ENCODE assay signal across 2 cellular contexts in the genomic region with DNA sequence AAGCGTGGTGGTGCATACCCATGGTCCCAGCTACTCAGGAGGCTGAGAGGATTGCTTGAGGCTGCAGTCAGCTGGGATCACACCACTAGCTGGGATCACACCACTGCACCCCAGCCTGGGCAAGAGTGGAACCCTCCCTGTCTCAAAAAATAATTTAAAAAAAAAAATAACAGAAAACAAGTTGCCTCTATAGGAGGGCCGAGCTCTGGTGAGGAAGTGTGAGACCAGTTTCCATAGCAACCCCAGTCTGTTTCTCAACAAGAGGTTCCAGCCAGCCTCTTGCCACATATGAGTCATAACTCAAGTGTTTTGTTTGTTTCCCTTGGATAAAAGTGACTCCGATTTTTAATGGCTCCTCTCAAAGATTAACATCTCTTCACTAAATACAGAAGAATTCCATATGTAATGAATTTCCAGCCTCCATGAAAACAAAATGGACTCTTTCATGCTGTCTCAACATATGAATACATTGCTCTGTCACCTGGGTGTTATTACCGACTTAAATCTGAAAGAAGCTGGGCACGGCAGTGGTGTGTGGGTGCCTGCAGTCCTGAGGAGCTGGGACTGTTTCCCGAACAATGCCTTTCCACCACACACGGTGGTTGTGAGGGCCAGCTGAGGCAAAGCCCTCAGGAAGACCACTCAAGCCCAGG.
TF ChIP-seq lines count a peak whose summit lies in the region.

No MANE protein-coding gene starts in this region.

TF ChIP-seq in GM23338, 12 proteins besides CTCF, POLR2A, EP300 and RAD21 (continued from another document):
- TF ChIP-seq, protein P1, sequence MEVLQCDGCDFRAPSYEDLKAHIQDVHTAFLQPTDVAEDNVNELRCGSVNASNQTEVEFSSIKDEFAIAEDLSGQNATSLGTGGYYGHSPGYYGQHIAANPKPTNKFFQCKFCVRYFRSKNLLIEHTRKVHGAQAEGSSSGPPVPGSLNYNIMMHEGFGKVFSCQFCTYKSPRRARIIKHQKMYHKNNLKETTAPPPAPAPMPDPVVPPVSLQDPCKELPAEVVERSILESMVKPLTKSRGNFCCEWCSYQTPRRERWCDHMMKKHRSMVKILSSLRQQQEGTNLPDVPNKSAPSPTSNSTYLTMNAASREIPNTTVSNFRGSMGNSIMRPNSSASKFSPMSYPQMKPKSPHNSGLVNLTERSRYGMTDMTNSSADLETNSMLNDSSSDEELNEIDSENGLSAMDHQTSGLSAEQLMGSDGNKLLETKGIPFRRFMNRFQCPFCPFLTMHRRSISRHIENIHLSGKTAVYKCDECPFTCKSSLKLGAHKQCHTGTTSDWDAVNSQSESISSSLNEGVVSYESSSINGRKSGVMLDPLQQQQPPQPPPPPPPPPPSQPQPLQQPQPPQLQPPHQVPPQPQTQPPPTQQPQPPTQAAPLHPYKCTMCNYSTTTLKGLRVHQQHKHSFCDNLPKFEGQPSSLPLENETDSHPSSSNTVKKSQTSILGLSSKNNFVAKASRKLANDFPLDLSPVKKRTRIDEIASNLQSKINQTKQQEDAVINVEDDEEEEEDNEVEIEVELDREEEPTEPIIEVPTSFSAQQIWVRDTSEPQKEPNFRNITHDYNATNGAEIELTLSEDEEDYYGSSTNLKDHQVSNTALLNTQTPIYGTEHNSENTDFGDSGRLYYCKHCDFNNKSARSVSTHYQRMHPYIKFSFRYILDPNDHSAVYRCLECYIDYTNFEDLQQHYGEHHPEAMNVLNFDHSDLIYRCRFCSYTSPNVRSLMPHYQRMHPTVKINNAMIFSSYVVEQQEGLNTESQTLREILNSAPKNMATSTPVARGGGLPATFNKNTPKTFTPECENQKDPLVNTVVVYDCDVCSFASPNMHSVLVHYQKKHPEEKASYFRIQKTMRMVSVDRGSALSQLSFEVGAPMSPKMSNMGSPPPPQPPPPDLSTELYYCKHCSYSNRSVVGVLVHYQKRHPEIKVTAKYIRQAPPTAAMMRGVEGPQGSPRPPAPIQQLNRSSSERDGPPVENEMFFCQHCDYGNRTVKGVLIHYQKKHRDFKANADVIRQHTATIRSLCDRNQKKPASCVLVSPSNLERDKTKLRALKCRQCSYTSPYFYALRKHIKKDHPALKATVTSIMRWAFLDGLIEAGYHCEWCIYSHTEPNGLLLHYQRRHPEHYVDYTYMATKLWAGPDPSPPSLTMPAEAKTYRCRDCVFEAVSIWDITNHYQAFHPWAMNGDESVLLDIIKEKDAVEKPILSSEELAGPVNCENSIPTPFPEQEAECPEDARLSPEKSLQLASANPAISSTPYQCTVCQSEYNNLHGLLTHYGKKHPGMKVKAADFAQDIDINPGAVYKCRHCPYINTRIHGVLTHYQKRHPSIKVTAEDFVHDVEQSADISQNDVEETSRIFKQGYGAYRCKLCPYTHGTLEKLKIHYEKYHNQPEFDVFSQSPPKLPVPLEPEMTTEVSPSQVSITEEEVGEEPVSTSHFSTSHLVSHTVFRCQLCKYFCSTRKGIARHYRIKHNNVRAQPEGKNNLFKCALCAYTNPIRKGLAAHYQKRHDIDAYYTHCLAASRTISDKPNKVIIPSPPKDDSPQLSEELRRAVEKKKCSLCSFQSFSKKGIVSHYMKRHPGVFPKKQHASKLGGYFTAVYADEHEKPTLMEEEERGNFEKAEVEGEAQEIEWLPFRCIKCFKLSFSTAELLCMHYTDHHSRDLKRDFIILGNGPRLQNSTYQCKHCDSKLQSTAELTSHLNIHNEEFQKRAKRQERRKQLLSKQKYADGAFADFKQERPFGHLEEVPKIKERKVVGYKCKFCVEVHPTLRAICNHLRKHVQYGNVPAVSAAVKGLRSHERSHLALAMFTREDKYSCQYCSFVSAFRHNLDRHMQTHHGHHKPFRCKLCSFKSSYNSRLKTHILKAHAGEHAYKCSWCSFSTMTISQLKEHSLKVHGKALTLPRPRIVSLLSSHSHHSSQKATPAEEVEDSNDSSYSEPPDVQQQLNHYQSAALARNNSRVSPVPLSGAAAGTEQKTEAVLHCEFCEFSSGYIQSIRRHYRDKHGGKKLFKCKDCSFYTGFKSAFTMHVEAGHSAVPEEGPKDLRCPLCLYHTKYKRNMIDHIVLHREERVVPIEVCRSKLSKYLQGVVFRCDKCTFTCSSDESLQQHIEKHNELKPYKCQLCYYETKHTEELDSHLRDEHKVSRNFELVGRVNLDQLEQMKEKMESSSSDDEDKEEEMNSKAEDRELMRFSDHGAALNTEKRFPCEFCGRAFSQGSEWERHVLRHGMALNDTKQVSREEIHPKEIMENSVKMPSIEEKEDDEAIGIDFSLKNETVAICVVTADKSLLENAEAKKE (CRISPR knock-in tag; IDR thresholded peaks at IDR 0.05), result no peak
- TF ChIP-seq REST (IDR thresholded peaks at IDR 0.05; ENCODE audit: unreplicated experiment) (no peak), STAT1 (IDR thresholded peaks at IDR 0.05; ENCODE audit: unreplicated experiment) (no peak), NANOG (IDR thresholded peaks at IDR 0.05; ENCODE audit: borderline replicate concordance) (no peak), ZNF114 (CRISPR knock-in tag; IDR thresholded peaks at IDR 0.05) (no peak), EZH2 (IDR thresholded peaks at IDR 0.05; ENCODE audit: low read depth, unreplicated experiment) (no peak), JUNB (IDR thresholded peaks at IDR 0.05; ENCODE audit: unreplicated experiment) (no peak)
- TF ChIP-seq, protein P2, sequence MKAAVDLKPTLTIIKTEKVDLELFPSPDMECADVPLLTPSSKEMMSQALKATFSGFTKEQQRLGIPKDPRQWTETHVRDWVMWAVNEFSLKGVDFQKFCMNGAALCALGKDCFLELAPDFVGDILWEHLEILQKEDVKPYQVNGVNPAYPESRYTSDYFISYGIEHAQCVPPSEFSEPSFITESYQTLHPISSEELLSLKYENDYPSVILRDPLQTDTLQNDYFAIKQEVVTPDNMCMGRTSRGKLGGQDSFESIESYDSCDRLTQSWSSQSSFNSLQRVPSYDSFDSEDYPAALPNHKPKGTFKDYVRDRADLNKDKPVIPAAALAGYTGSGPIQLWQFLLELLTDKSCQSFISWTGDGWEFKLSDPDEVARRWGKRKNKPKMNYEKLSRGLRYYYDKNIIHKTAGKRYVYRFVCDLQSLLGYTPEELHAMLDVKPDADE (IDR thresholded peaks at IDR 0.05), result no peak

TF ChIP-seq in SK-N-SH treated with all-trans-retinoic acid at 6 μM for 48 hours, 23 proteins besides CTCF, POLR2A, EP300 and RAD21 (continued from another document):
- TF ChIP-seq CSDC2 (CRISPR knock-in tag; IDR thresholded peaks at IDR 0.05), result peak; percentile 90
- peak; percentile 88 for TF ChIP-seq ISL1 (CRISPR knock-in tag; IDR thresholded peaks at IDR 0.05)
- no peak for TF ChIP-seq TOX (CRISPR knock-in tag; IDR thresholded peaks at IDR 0.05; ENCODE audit: borderline replicate concordance)
- peak; percentile 56; the same call in 1 of the 2 replicates for TF ChIP-seq TSHZ2 (CRISPR knock-in tag; IDR thresholded peaks at IDR 0.05)
